Comparison of ENCODE assay signal across 8 cellular contexts in genomic region chr3:50246517-50246954, GRCh38. TPM values are rescaled to one million over a fixed set of nuclear protein-coding genes. Genes with fewer than 3 reads are reported as not detected.
DNase-seq lines count a peak whose midpoint lies in the region; ATAC-seq and TF ChIP-seq lines count a peak whose summit lies in the region.

No MANE protein-coding gene starts in this region.

- H3K27ac Mint-ChIP-seq in T-cell = peak overlapping the region; percentile 88 to 93

- peaks cover 85 to 89% (median 87%) of the 10 kb centered on the region in 3 donors for H3K4me1 Mint-ChIP-seq in T-cell

- peak overlapping the region in 4 of 5 donors; percentile 54 to 86 (median 72) for H3K27ac ChIP-seq in adrenal gland

- no peaks in the 10 kb centered on the region for H3K27me3 ChIP-seq in adrenal gland

- H3K36me3 ChIP-seq in adrenal gland (replicated peaks in 1 of 2) = peaks cover 0 to 6% of the 10 kb centered on the region in 2 donors

- no peak for TF ChIP-seq POLR2A in adrenal gland (IDR thresholded peaks at IDR 0.05)

- ATAC-seq in GM18907 (IDR thresholded peaks at IDR 0.05; ENCODE audit: unreplicated experiment) (peak; percentile 37), HG03139 (IDR thresholded peaks at IDR 0.05; ENCODE audit: unreplicated experiment) (peak; percentile 47), T-cell (replicated peaks in 1 of 4) (peak; percentile 83 to 91 (median 88))

- WGBS in adrenal gland, 4 donors = 24 to 29% (median 26%) methylated on average over 3 to 10 of the region's 10 CpGs

- H3K4me3 Mint-ChIP-seq in T-cell = peak overlapping the region; percentile 71 to 78 (median 75)

- TF ChIP-seq CTCF in adrenal gland (IDR thresholded peaks at IDR 0.05) = peak in 4 of 6 experiments; percentile 5 to 47 (median 11)

- H3K4me3 ChIP-seq in adrenal gland = peak overlapping the region in 1 of 4 donors; percentile 50

- POLR2A ChIA-PET in T-cell (lab: Charles Lee) = interaction anchor here (0.8 to 1.4 kb wide), 4 partner anchors 8 to 52 kb away, joined by 3 to 8 read pairs (median 4); partner anchors contain the start of gene GNAI2 (in 1 of the 2)

- no peaks in the 10 kb centered on the region for H3K27me3 Mint-ChIP-seq in T-cell

- intact Hi-C loops in adrenal gland (cut with DNase I) = loop anchor here (1.0 to 2.0 kb wide), 2 partner anchors 19 to 20 kb away; no protein-coding TSS in a partner anchor

- peaks cover 40 to 98% of the 10 kb centered on the region in 2 donors for H3K4me1 ChIP-seq in adrenal gland (replicated peaks in 1 of 2)

- DNase-seq in T-cell (peak; percentile 48 to 87 (median 78)), adrenal gland (peak in 3 of 7 donors; percentile 51 to 77 (median 53)), iPS-NIHi11 (ENCODE audit: low spot score) (peak; percentile 39), NCI-H1092 (lab: John Stamatoyannopoulos, UW) (no peak), NCI-H2196 treated with DMSO at 0.1 percent for 48 hours (lab: John Stamatoyannopoulos, UW; ENCODE audit: unreplicated experiment) (no peak)
- peak; percentile 85 to 86 for DNase-seq in stimulated activated CD4-positive, alpha-beta T cell treated with anti-CD3 and anti-CD28 coated beads, Interleukin-2, amount 100 ng/mL, for 24 hours

- H3K9me3 ChIP-seq in adrenal gland (replicated peaks in 1 of 3) = no peaks in the 10 kb centered on the region

- CTCF ChIA-PET in T-cell (lab: Charles Lee) = interaction anchor here (0.6 to 1.9 kb wide), 32 partner anchors 9 to 1139 kb away, joined by 3 to 60 read pairs (median 4); partner anchors contain the start of genes GNAI2 (in 1 of the 2), HYAL3 (in 1 of the 2), IFRD2 (in 1 of the 2) and MANF (in 1 of the 2)

- no peaks in the 10 kb centered on the region for H3K9me3 Mint-ChIP-seq in T-cell

- peaks cover 7% of the 10 kb centered on the region for H3K36me3 Mint-ChIP-seq in T-cell

RNA-seq across cellular contexts. Expression of gene GNAI2, which starts 10.5 kb away (rescaled TPM):
- total RNA-seq in T-cell (100 to 1,000 TPM; 257 to 313 (median 287) TPM), adrenal gland (100 to 1,000 TPM; 109 to 275 (median 206) TPM)
- polyA plus RNA-seq in adrenal gland = 100 to 1,000 TPM; 133 to 163 (median 157) TPM

RNA-seq across cellular contexts. Expression of gene SEMA3B, which starts 22.4 kb away (rescaled TPM):
- 1 to 10 TPM in 3 of 5 donors, under 1 TPM in 2; 0.33 to 2.5 (median 1.5) TPM for total RNA-seq in T-cell
- 100 to 1,000 TPM in 7 of 8 donors, 10 to 100 TPM in 1; 81.7 to 468 (median 224) TPM for total RNA-seq in adrenal gland
- 100 to 1,000 TPM; 159 to 496 (median 451) TPM for polyA plus RNA-seq in adrenal gland

RNA-seq across cellular contexts. Expression of gene LSMEM2, which starts 32.4 kb away (rescaled TPM):
- total RNA-seq in T-cell = not detected
- total RNA-seq in adrenal gland = under 1 TPM in 3 of 8 donors, not detected in 5; 0.36 to 0.76 (median 0.60) TPM
- polyA plus RNA-seq in adrenal gland = under 1 TPM; 0.09 to 0.64 (median 0.47) TPM

RNA-seq across cellular contexts. Expression of gene SLC38A3, which starts 41.5 kb away (rescaled TPM):
- total RNA-seq in T-cell = under 1 TPM in 4 of 5 donors, not detected in 1; 0.29 to 0.98 (median 0.44) TPM
- 10 to 100 TPM in 1 of 8 donors, under 1 TPM in 5, not detected in 2; 0.07 to 48.8 (median 0.43) TPM for total RNA-seq in adrenal gland
- under 1 TPM; 0.05 to 0.30 (median 0.08) TPM for polyA plus RNA-seq in adrenal gland

RNA-seq across cellular contexts. Expression of gene IFRD2, which starts 45.7 kb away (rescaled TPM):
- total RNA-seq in T-cell = 10 to 100 TPM; 50.0 to 91.2 (median 75.9) TPM
- total RNA-seq in adrenal gland = 10 to 100 TPM; 44.9 to 96.3 (median 55.2) TPM
- 100 to 1,000 TPM in 2 of 3 donors, 10 to 100 TPM in 1; 55.9 to 182 (median 144) TPM for polyA plus RNA-seq in adrenal gland

Comparison
In these comparisons a context has a peak if more than half of its experiments do, and no peak if none do; other contexts are left out.
1. ATAC-seq: peak in every context shown above with its lines; median percentile 88 in T-cell; 47 in HG03139; 37 in GM18907.
2. DNase-seq: peak in T-cell (34 of 34), iPS-NIHi11 (single experiment) and stimulated activated CD4-positive, alpha-beta T cell treated with anti-CD3 and anti-CD28 coated beads, Interleukin-2, amount 100 ng/mL, for 24 hours (2 of 2); none in NCI-H1092 (single experiment) and NCI-H2196 treated with DMSO at 0.1 percent for 48 hours (single experiment).
3. RNA of gene SEMA3B, which starts 22.4 kb away (total RNA-seq): 81.7 to 468 TPM in adrenal gland; 0.33 to 2.5 TPM in T-cell; every median in the first group is over 10 times any median in the second.